18 cellular contexts compared by ENCODE assay signal in the genomic region with DNA sequence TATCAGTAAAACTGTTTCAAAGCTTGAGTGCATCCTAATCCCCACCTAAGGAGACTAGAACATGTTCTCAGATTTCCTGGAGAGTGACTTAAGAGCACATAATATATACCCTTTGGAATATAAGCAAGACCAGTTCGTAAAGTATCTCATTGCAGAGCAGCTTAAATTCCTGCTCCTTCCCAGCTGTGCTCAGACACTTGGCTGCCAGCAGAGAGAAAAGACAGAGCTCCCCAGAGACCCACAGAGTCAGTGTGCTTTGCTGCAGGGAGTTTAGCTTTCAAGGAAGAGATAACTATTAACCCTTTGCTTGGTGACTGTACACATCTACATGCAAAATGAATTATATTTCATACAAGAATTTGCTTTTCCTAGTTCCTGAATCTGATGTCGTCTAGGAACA.
A peak's percentile ranks its signal among the peaks of the same experiment; 100 is the strongest.
DNase-seq lines count a peak whose midpoint lies in the region; ATAC-seq and TF ChIP-seq lines count a peak whose summit lies in the region.
"Had no signal": no experiment of that assay in that cellular context is flagged by ENCODE, and none has a peak within 500 bp of the region (broad histone marks: within the 10 kb centered on the region; RNA-seq: fewer than 3 reads in every experiment).

No MANE protein-coding gene starts in this region.

- H3K9me3 ChIP-seq in right cardiac atrium (ENCODE audit: control insufficient read depth, low read length) (no peaks in the 10 kb centered on the region), upper lobe of right lung (no peaks in the 10 kb centered on the region)
- H3K9me3 ChIP-seq: body of pancreas, pancreas, tibial artery had no signal

- H3K27me3 ChIP-seq in right cardiac atrium (ENCODE audit: control insufficient read depth, insufficient read depth) (no peaks in the 10 kb centered on the region), upper lobe of right lung (no peaks in the 10 kb centered on the region)
- H3K27me3 ChIP-seq: body of pancreas, pancreas, tibial artery had no signal

- TF ChIP-seq CTCF in choroid plexus epithelial cell (conservative IDR thresholded peaks at IDR 0.05; ENCODE audit: low read depth, low read length) (no peak), upper lobe of right lung (IDR thresholded peaks at IDR 0.05) (no peak)

- ATAC-seq in right cardiac atrium (peak; percentile 66 to 82), GM21360 (IDR thresholded peaks at IDR 0.05; ENCODE audit: unreplicated experiment) (no peak), upper lobe of right lung (no peak)
- ATAC-seq: body of pancreas, esophagus mucosa, pancreas had no signal

- no peaks in the 10 kb centered on the region for H3K4me1 ChIP-seq in right cardiac atrium (ENCODE audit: control insufficient read depth, insufficient read depth, low read length)
- no peaks in the 10 kb centered on the region for H3K4me1 ChIP-seq in upper lobe of right lung
- H3K4me1 ChIP-seq: body of pancreas, pancreas, tibial artery had no signal

- no peaks in the 10 kb centered on the region for H3K36me3 ChIP-seq in upper lobe of right lung
- H3K36me3 ChIP-seq: pancreas, tibial artery had no signal

- H3K27ac ChIP-seq in right cardiac atrium (ENCODE audit: low read length) (no peak overlapping the region), upper lobe of right lung (no peak overlapping the region)
- H3K27ac ChIP-seq: body of pancreas, pancreas, tibial artery had no signal

- DNase-seq in NCI-H2171 (lab: John Stamatoyannopoulos, UW) (peak; percentile 19), choroid plexus epithelial cell (ENCODE audit: low read depth) (peak; percentile 52), right cardiac atrium (peak in 1 of 3 donors; percentile 23), skeletal muscle cell (ENCODE audit: low read depth) (peak; percentile 65), HT-29 (ENCODE audit: low spot score) (no peak), upper lobe of right lung (no peak)
- no peak for DNase-seq in activated CD4-positive, alpha-beta T cell treated with anti-CD3 and anti-CD28 coated beads, Interleukin-2, amount 50 U/mL, for 1 hour
- DNase-seq: activated CD4-positive, alpha-beta T cell treated with anti-CD3 and anti-CD28 coated beads, Interleukin-2, amount 10 ng/mL, durations not matched to agents 24 days and 14 days; body of pancreas; left cardiac atrium; MM.1S; NCI-H1694; NCI-H526; pancreas; stimulated activated CD4-positive, alpha-beta T cell treated with anti-CD3 and anti-CD28 coated beads, Interleukin-12 subunit alpha, Interleukin-12 subunit beta, amount 100 ng/mL, for 4 hours; tibial artery had no signal

- intact Hi-C loops in right cardiac atrium (cut with DNase I) (no loop called here), upper lobe of right lung (cut with DNase I) (no loop called here)

- WGBS in right cardiac atrium = 28% methylated on average over 2 of the region's 2 CpGs

- H3K4me3 ChIP-seq in choroid plexus epithelial cell (ENCODE audit: low read depth, low read length) (no peak overlapping the region), right cardiac atrium (ENCODE audit: low read length) (no peak overlapping the region), skeletal muscle cell (ENCODE audit: low read depth, low read length) (no peak overlapping the region), upper lobe of right lung (no peak overlapping the region)
- H3K4me3 ChIP-seq: body of pancreas, pancreas, tibial artery had no signal

Comparison
In these comparisons a context has a peak if more than half of its experiments do, and no peak if none do; other contexts are left out.
1. DNase-seq: peak in NCI-H2171 (single experiment), choroid plexus epithelial cell (single experiment) and skeletal muscle cell (single experiment); none in HT-29 (single experiment), activated CD4-positive, alpha-beta T cell treated with anti-CD3 and anti-CD28 coated beads, Interleukin-2, amount 50 U/mL, for 1 hour (single experiment) and upper lobe of right lung (single experiment).
2. ATAC-seq: peak in right cardiac atrium (2 of 2); none in GM21360 (single experiment) and upper lobe of right lung (single experiment).